6 cellular contexts compared by ENCODE assay signal in the genomic region with DNA sequence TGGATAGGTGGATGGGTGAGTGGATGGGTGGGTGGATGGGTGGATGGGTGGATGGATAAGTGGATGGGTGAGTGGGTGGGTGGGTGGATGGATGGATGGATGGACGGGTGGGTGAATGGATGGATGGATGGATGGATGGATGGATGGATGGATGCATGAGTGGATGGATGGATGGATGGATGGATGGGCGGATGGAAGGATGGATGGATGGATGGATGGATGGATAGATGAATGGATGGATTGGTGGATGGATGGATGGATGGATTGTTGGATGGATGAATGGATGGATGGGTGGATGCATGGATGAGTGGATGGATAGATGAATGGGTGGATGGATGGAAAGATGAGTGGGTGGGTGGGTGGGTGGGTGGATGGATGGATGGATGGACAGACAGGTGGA. TPM values are rescaled to one million over a fixed set of nuclear protein-coding genes. Genes with fewer than 3 reads are reported as not detected.
"Had no signal": no experiment of that assay in that cellular context is flagged by ENCODE, and none has a peak within 500 bp of the region (broad histone marks: within the 10 kb centered on the region; RNA-seq: fewer than 3 reads in every experiment).

No MANE protein-coding gene starts in this region.

RNA-seq across cellular contexts. Expression of a gene that starts 29.0 kb away (rescaled TPM):
- total RNA-seq: OCI-LY7, PC-3, RPMI7951, SJCRH30, SJSA1, SK-MEL-5 had no signal
